Comparison of ENCODE assay signal across 2 cellular contexts in genomic region chr13:108213946-108214345, GRCh38.
TF ChIP-seq lines count a peak whose summit lies in the region.

No MANE protein-coding gene starts in this region.

TF ChIP-seq in SK-N-SH, 30 proteins besides CTCF, POLR2A, EP300 and RAD21 (continued from another document):
- TF ChIP-seq PBX3 (IDR thresholded peaks at IDR 0.05) (no peak), SMC3 (IDR thresholded peaks at IDR 0.05; ENCODE audit: low read depth, low read length) (no peak)

TF ChIP-seq in SK-N-SH treated with all-trans-retinoic acid at 6 μM for 48 hours, 23 proteins besides CTCF, POLR2A, EP300 and RAD21 (continued from another document):
- no peak for TF ChIP-seq ZFP3 (CRISPR knock-in tag; IDR thresholded peaks at IDR 0.05)
- TF ChIP-seq TCF4 (CRISPR knock-in tag; IDR thresholded peaks at IDR 0.05; ENCODE audit: borderline replicate concordance) = no peak
- TF ChIP-seq ZC3H10 (CRISPR knock-in tag; IDR thresholded peaks at IDR 0.05) = no peak
- TF ChIP-seq ZFP30 (CRISPR knock-in tag; IDR thresholded peaks at IDR 0.05) = no peak
- TF ChIP-seq CREB5 (CRISPR knock-in tag; IDR thresholded peaks at IDR 0.05; ENCODE audit: low read depth) = no peak
- TF ChIP-seq CSRNP3 (CRISPR knock-in tag; IDR thresholded peaks at IDR 0.05) = no peak
- no peak for TF ChIP-seq ESRRG (CRISPR knock-in tag; IDR thresholded peaks at IDR 0.05)
- no peak for TF ChIP-seq RARB (CRISPR knock-in tag; IDR thresholded peaks at IDR 0.05)
- TF ChIP-seq ZNF565 (CRISPR knock-in tag; conservative IDR thresholded peaks at IDR 0.05; ENCODE audit: low read depth) = no peak
- no peak for TF ChIP-seq ARNTL (CRISPR knock-in tag; IDR thresholded peaks at IDR 0.05; ENCODE audit: borderline replicate concordance, low read depth)
- no peak for TF ChIP-seq PPARA (CRISPR knock-in tag; IDR thresholded peaks at IDR 0.05; ENCODE audit: borderline replicate concordance)
- no peak for TF ChIP-seq ZNF70 (CRISPR knock-in tag; IDR thresholded peaks at IDR 0.05)
TF ChIP-seq in SK-N-SH treated with all-trans-retinoic acid at 6 μM for 48 hours: peak in this region for 0.
